In the genomic region with DNA sequence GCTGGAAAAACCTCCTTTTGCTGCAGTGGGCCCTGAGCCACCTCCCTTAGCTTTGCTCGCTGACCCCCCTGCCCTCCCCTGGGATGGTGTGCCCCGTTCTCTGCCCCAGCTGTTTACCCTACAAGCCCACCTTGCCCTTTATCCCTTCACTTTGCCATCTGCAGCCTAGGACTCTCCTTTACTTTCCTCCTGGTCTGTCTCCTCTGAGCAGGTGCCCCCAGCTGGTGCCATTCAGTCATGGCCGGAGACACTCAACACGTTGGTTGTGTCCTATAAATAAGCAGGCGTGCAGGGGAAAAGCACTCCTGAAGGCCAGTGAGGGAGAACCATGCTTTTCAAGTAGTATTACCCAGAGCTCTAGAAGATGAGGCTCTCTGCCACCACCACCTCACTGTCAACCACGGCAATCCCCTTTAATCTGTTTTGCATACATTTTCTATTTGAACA, we compare ENCODE assay signal across 1 cellular context.
TF ChIP-seq lines count a peak whose summit lies in the region.

No MANE protein-coding gene starts in this region.

TF ChIP-seq in SK-N-SH treated with all-trans-retinoic acid at 6 μM for 48 hours, 23 proteins besides CTCF, POLR2A, EP300 and RAD21 (continued from another document):
- TF ChIP-seq, protein P1, sequence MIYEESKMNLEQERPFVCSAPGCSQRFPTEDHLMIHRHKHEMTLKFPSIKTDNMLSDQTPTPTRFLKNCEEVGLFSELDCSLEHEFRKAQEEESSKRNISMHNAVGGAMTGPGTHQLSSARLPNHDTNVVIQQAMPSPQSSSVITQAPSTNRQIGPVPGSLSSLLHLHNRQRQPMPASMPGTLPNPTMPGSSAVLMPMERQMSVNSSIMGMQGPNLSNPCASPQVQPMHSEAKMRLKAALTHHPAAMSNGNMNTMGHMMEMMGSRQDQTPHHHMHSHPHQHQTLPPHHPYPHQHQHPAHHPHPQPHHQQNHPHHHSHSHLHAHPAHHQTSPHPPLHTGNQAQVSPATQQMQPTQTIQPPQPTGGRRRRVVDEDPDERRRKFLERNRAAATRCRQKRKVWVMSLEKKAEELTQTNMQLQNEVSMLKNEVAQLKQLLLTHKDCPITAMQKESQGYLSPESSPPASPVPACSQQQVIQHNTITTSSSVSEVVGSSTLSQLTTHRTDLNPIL (CRISPR knock-in tag; IDR thresholded peaks at IDR 0.05; ENCODE audit: low read depth), result no peak
